Comparison of ENCODE assay signal across 18 cellular contexts in the genomic region with DNA sequence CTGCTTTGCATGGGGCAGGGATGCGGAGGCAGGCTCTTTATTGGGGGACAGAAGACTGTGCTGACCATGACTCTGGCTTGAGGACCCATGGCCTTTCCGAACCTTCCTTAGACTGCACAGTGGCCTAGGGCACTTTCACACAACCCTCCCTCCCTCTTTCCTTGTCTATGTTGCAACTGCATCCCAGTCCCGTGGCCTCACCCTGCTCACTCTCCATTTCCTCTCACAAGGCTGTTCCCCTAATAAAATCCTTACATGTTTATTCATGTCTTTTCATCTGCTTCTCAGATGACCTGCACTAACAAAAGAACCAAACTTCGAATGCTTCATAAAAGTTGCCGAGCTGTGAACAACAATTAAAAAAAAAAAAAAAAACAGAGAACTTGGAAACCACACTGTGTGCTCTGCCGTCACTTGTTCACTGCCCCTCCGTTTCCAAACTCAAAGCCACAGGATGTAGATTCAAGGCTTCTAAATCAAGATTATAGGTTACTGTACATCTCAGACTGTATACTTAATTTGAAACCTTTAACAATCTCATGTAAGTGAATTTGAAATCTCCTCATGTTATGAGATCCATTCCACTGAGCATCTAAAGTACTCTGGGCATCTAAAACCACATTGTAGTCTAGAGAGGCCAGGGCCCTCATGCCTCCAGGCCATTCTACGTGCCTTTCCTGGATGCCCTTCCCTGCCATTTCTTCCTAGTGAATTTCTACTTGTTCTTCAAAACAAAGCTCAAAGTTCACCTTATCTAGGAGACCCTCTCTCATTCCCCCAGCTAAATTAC.
DNase-seq lines count a peak whose midpoint lies in the region; ATAC-seq and TF ChIP-seq lines count a peak whose summit lies in the region.
"Had no signal": no experiment of that assay in that cellular context is flagged by ENCODE, and none has a peak within 500 bp of the region (broad histone marks: within the 10 kb centered on the region; RNA-seq: fewer than 3 reads in every experiment).

No MANE protein-coding gene starts in this region.

- peak overlapping the region; percentile 23 for H2AK5ac ChIP-seq in trophoblast cell (ENCODE audit: low read length)

- H3K23ac ChIP-seq in trophoblast cell (ENCODE audit: low read length), result no peak overlapping the region

- no peaks in the 10 kb centered on the region for H3K27me3 ChIP-seq in trophoblast cell (ENCODE audit: insufficient read depth, low read length)
- H3K27me3 ChIP-seq: ascending aorta, tibial artery had no signal

- DNase-seq in AG10803 (ENCODE audit: low read depth) (peak; percentile 56), M059J (ENCODE audit: low read depth) (peak; percentile 68), trophoblast cell (peak; percentile 86 to 95), T-helper 1 cell (no peak), dedifferentiated amniotic fluid mesenchymal stem cell (ENCODE audit: extremely low spot score) (no peak), C1 segment of cervical spinal cord (lab: John Stamatoyannopoulos, UW) (no peak), DMS53 treated with DMSO at 0.1 percent for 48 hours (lab: John Stamatoyannopoulos, UW; ENCODE audit: unreplicated experiment) (no peak)
- DNase-seq: activated CD4-positive, alpha-beta T cell treated with anti-CD3 and anti-CD28 coated beads for 48 hours; activated CD8-positive, alpha-beta memory T cell treated with anti-CD3 and anti-CD28 coated beads, Interleukin-2, amount 50 U/mL, for 4 hours; activated naive CD4-positive, alpha-beta T cell treated with Interleukin-2 at 50 U/mL for 16 hours; CD8-positive, alpha-beta memory T cell; Kasumi-1; NCI-H510A; stimulated activated CD4-positive, alpha-beta T cell treated with anti-CD3 and anti-CD28 coated beads, Interleukin-4, amount 100 ng/mL, for 4 hours; T-helper 9 cell; tibial artery had no signal

- H3K4me3 ChIP-seq in AG10803 (ENCODE audit: low read length) (no peak overlapping the region), trophoblast cell (ENCODE audit: low read depth, low read length) (no peak overlapping the region)
- H3K4me3 ChIP-seq: ascending aorta, tibial artery had no signal

- H3K27ac ChIP-seq in trophoblast cell (ENCODE audit: low read depth, low read length), result peak overlapping the region; percentile 18
- H3K27ac ChIP-seq: ascending aorta, tibial artery had no signal

- peak overlapping the region; percentile 61 for H2BK12ac ChIP-seq in trophoblast cell (ENCODE audit: low read length)

- WGBS in trophoblast cell (ENCODE audit: extremely low coverage, insufficient coverage, insufficient read length), result no CpG with 5 or more reads among the region's 8 CpGs

- H3K36me3 ChIP-seq in trophoblast cell (ENCODE audit: control insufficient read depth in 1 of 2, insufficient read depth in 2 of 2, low read length in 2 of 2), result no peaks in the 10 kb centered on the region
- H3K36me3 ChIP-seq: ascending aorta, tibial artery had no signal

- peak overlapping the region; percentile 60 for H4K91ac ChIP-seq in trophoblast cell (ENCODE audit: low read depth, low read length)

- H2AFZ ChIP-seq in trophoblast cell (ENCODE audit: insufficient read depth, low read length, poor library complexity), result no peak overlapping the region

- H3K4me2 ChIP-seq in trophoblast cell (ENCODE audit: low read length), result no peak overlapping the region

- peak overlapping the region; percentile 29 for H2BK5ac ChIP-seq in trophoblast cell (ENCODE audit: low read depth, low read length, poor library complexity)

- no peaks in the 10 kb centered on the region for H3K9me3 ChIP-seq in trophoblast cell (ENCODE audit: insufficient read depth, low read depth, low read length)
- H3K9me3 ChIP-seq: ascending aorta, tibial artery had no signal

- TF ChIP-seq CTCF in AG10803 (conservative IDR thresholded peaks at IDR 0.05; ENCODE audit: low read length), result no peak

- peak overlapping the region; percentile 3 for H3K18ac ChIP-seq in trophoblast cell (ENCODE audit: low read length)

- H3K79me2 ChIP-seq in trophoblast cell (ENCODE audit: control insufficient read depth, insufficient read depth, low read length, poor library complexity), result no peaks in the 10 kb centered on the region

- no peak overlapping the region for H3K4ac ChIP-seq in trophoblast cell (ENCODE audit: low read depth, low read length)

- peak overlapping the region; percentile 32 for H3K14ac ChIP-seq in trophoblast cell (ENCODE audit: low read length)

- H3K4me1 ChIP-seq in trophoblast cell (ENCODE audit: control insufficient read depth in 1 of 2, insufficient read depth in 2 of 2, low read length in 2 of 2), result peaks cover 6 to 7% of the 10 kb centered on the region in 2 experiments
- H3K4me1 ChIP-seq: ascending aorta had no signal

- H3K79me1 ChIP-seq in trophoblast cell (ENCODE audit: low read length), result peaks cover 18% of the 10 kb centered on the region

- ATAC-seq in esophagus mucosa, result peak; percentile 81

- no peak overlapping the region for H4K12ac ChIP-seq in trophoblast cell (ENCODE audit: low read depth, low read length)

- peak overlapping the region; percentile 19 for H2BK120ac ChIP-seq in trophoblast cell (ENCODE audit: insufficient read depth, low read length, poor library complexity)

- peak overlapping the region; percentile 42 for H4K8ac ChIP-seq in trophoblast cell (ENCODE audit: low read depth, low read length)

- H3K9ac ChIP-seq in trophoblast cell (ENCODE audit: low read length), result no peak overlapping the region

Comparison
In these comparisons a context has a peak if more than half of its experiments do, and no peak if none do; other contexts are left out.
1. DNase-seq: peak in AG10803 (single experiment), M059J (single experiment) and trophoblast cell (2 of 2); none in T-helper 1 cell (0 of 5), dedifferentiated amniotic fluid mesenchymal stem cell (single experiment), C1 segment of cervical spinal cord (0 of 14) and DMS53 treated with DMSO at 0.1 percent for 48 hours (single experiment).